33 cellular contexts compared by ENCODE assay signal in genomic region chr2:28128281-28128950, GRCh38.
DNase-seq lines count a peak whose midpoint lies in the region; ATAC-seq, FAIRE-seq and TF ChIP-seq lines count a peak whose summit lies in the region.
"Had no signal": no experiment of that assay in that cellular context is flagged by ENCODE, and none has a peak within 500 bp of the region (broad histone marks: within the 10 kb centered on the region; RNA-seq: fewer than 3 reads in every experiment).

No MANE protein-coding gene starts in this region.

- H3K27ac Mint-ChIP-seq in astrocyte (ENCODE audit: unreplicated experiment), result peak overlapping the region; percentile 72
- H3K27ac Mint-ChIP-seq: activated B cell treated with CpG ODN at 0.5 μM for 24 hours; activated naive CD8-positive, alpha-beta T cell treated with anti-CD3 and anti-CD28 coated beads, Interleukin-2, amount 50 U/mL, for 24 hours; natural killer cell treated with Interleukin-12 subunit alpha and Interleukin-12 subunit beta and Interleukin-15 and Interleukin-18, amount 100 ng/mL, for 72 hours; stimulated activated memory B cell treated with anti-CD40 and anti-IgM and Interleukin-4, amounts not matched to agents 10 μg/mL and 1 μg/mL and 100 μg/mL, for 72 hours had no signal

- H3K36me3 Mint-ChIP-seq in astrocyte (ENCODE audit: low read depth, unreplicated experiment), result peaks cover 1% of the 10 kb centered on the region

- H3K9ac ChIP-seq in astrocyte (ENCODE audit: low read length), result no peak overlapping the region

- no peaks in the 10 kb centered on the region for H3K36me3 ChIP-seq in astrocyte (ENCODE audit: insufficient read depth, low read length)

- H3K4me3 Mint-ChIP-seq in astrocyte (ENCODE audit: unreplicated experiment), result no peak overlapping the region
- H3K4me3 Mint-ChIP-seq: activated B cell treated with CpG ODN at 0.5 μM for 24 hours; activated naive CD8-positive, alpha-beta T cell treated with anti-CD3 and anti-CD28 coated beads, Interleukin-2, amount 50 U/mL, for 24 hours; natural killer cell treated with Interleukin-12 subunit alpha and Interleukin-12 subunit beta and Interleukin-15 and Interleukin-18, amount 100 ng/mL, for 72 hours; stimulated activated memory B cell treated with anti-CD40 and anti-IgM and Interleukin-4, amounts not matched to agents 10 μg/mL and 1 μg/mL and 100 μg/mL, for 72 hours had no signal

- H3K4me1 Mint-ChIP-seq in astrocyte (ENCODE audit: low read depth, unreplicated experiment), result peaks cover 21% of the 10 kb centered on the region
- H3K4me1 Mint-ChIP-seq: activated naive CD8-positive, alpha-beta T cell treated with anti-CD3 and anti-CD28 coated beads, Interleukin-2, amount 50 U/mL, for 24 hours had no signal

- no peaks in the 10 kb centered on the region for H3K27me3 Mint-ChIP-seq in astrocyte (ENCODE audit: low read depth, unreplicated experiment)
- H3K27me3 Mint-ChIP-seq: activated B cell treated with CpG ODN at 0.5 μM for 24 hours; activated naive CD8-positive, alpha-beta T cell treated with anti-CD3 and anti-CD28 coated beads, Interleukin-2, amount 50 U/mL, for 24 hours; natural killer cell treated with Interleukin-12 subunit alpha and Interleukin-12 subunit beta and Interleukin-15 and Interleukin-18, amount 100 ng/mL, for 72 hours; stimulated activated memory B cell treated with anti-CD40 and anti-IgM and Interleukin-4, amounts not matched to agents 10 μg/mL and 1 μg/mL and 100 μg/mL, for 72 hours had no signal

- H3K9me3 ChIP-seq in astrocyte (ENCODE audit: insufficient read depth, low read depth, low read length), result no peaks in the 10 kb centered on the region

- H2AFZ ChIP-seq in astrocyte (ENCODE audit: low read depth, low read length), result no peak overlapping the region
- H2AFZ ChIP-seq: hepatocyte, PC-9 had no signal

- peaks cover 18% of the 10 kb centered on the region for H3K4me1 ChIP-seq in astrocyte (ENCODE audit: insufficient read depth, low read length)

- H3K27ac ChIP-seq in astrocyte (ENCODE audit: low read depth, low read length) (no peak overlapping the region), coronary artery (no peak overlapping the region)
- H3K27ac ChIP-seq: hepatocyte, HL-60, PC-9 had no signal

- no peaks in the 10 kb centered on the region for H3K27me3 ChIP-seq in astrocyte (ENCODE audit: insufficient read depth, low read length)
- H3K27me3 ChIP-seq: hepatocyte had no signal

- TF ChIP-seq CTCF in astrocyte (IDR thresholded peaks at IDR 0.05; ENCODE audit: insufficient read depth, low read depth, low read length) (no peak), coronary artery (IDR thresholded peaks at IDR 0.05) (no peak)

- H3K4me2 ChIP-seq in astrocyte (ENCODE audit: low read length), result no peak overlapping the region
- H3K4me2 ChIP-seq: hepatocyte, PC-9 had no signal

- peaks cover 3% of the 10 kb centered on the region for H3K9me3 Mint-ChIP-seq in astrocyte (ENCODE audit: unreplicated experiment)
- H3K9me3 Mint-ChIP-seq: activated B cell treated with CpG ODN at 0.5 μM for 24 hours; activated naive CD8-positive, alpha-beta T cell treated with anti-CD3 and anti-CD28 coated beads, Interleukin-2, amount 50 U/mL, for 24 hours; natural killer cell treated with Interleukin-12 subunit alpha and Interleukin-12 subunit beta and Interleukin-15 and Interleukin-18, amount 100 ng/mL, for 72 hours had no signal

- H4K20me1 ChIP-seq in astrocyte (ENCODE audit: insufficient read depth, low read length), result no peaks in the 10 kb centered on the region

- ATAC-seq in GM18868 (IDR thresholded peaks at IDR 0.05; ENCODE audit: unreplicated experiment), result no peak
- ATAC-seq: activated naive CD8-positive, alpha-beta T cell treated with anti-CD3 and anti-CD28 coated beads, Interleukin-2, amount 50 U/mL, for 24 hours; left colon; natural killer cell treated with Interleukin-12 subunit alpha and Interleukin-12 subunit beta and Interleukin-15 and Interleukin-18, amount 100 ng/mL, for 72 hours; stimulated activated memory B cell treated with anti-CD40 and anti-IgM and Interleukin-4, amounts not matched to agents 10 μg/mL and 1 μg/mL and 100 μg/mL, for 72 hours had no signal

- H3K79me2 ChIP-seq in astrocyte (ENCODE audit: insufficient read depth, low read length), result no peaks in the 10 kb centered on the region
- H3K79me2 ChIP-seq: hepatocyte had no signal

- peak; percentile 46 for DNase-seq in EL
- DNase-seq in HS-5 (ENCODE audit: low read depth), result peak; percentile 49
- no peak for DNase-seq in astrocyte (ENCODE audit: low read depth)
- DNase-seq in kidney tubule cell (ENCODE audit: low spot score), result peak; percentile 57
- no peak for DNase-seq in stimulated activated naive CD4-positive, alpha-beta T cell (lab: John Stamatoyannopoulos, UW)
- no peak for DNase-seq in coronary artery (ENCODE audit: low spot score)
- no peak for DNase-seq in activated CD4-positive, alpha-beta T cell treated with anti-CD3 and anti-CD28 coated beads for 48 hours
- DNase-seq: activated B cell treated with CpG ODN at 0.5 μM for 24 hours; activated CD4-positive, alpha-beta T cell treated with anti-CD3 and anti-CD28 coated beads, Interleukin-2, amount 50 U/mL, for 1 hour; activated naive CD8-positive, alpha-beta T cell treated with anti-CD3 and anti-CD28 coated beads, Interleukin-2, amount 50 U/mL, for 24 hours; activated T-cell treated with anti-CD3 and anti-CD28 coated beads, Interleukin-2, amount 50 U/mL, for 1 hour; dermis blood vessel endothelial cell; GF-D8; GOT3; Karpas-422; left colon; mammary epithelial cell; NCI-H1417 treated with DMSO at 0.1 percent for 48 hours; NCI-H2081 treated with DMSO at 0.1 percent for 48 hours; NCI-H226; NCI-H526 treated with DMSO at 0.1 percent for 48 hours; PC-9; SHP77 treated with DMSO at 0.1 percent for 48 hours; substantia nigra; SW 1271; T1000; trophoblast cell had no signal

- FAIRE-seq in astrocyte (lab: Jason Lieb, UNC), result peak; percentile 55
- FAIRE-seq: GM19239 had no signal

- H3K4me3 ChIP-seq in astrocyte (ENCODE audit: insufficient read depth, low read depth, low read length), result no peak overlapping the region
- no peak overlapping the region for H3K4me3 ChIP-seq in coronary artery
- H3K4me3 ChIP-seq: hepatocyte, PC-9 had no signal

Comparison
In these comparisons a context has a peak if more than half of its experiments do, and no peak if none do; other contexts are left out.
1. DNase-seq: peak in EL (single experiment), HS-5 (single experiment) and kidney tubule cell (single experiment); none in astrocyte (single experiment), stimulated activated naive CD4-positive, alpha-beta T cell (0 of 6), coronary artery (single experiment) and activated CD4-positive, alpha-beta T cell treated with anti-CD3 and anti-CD28 coated beads for 48 hours (single experiment).